ENCODE assay signal across 8 cellular contexts in the genomic region with DNA sequence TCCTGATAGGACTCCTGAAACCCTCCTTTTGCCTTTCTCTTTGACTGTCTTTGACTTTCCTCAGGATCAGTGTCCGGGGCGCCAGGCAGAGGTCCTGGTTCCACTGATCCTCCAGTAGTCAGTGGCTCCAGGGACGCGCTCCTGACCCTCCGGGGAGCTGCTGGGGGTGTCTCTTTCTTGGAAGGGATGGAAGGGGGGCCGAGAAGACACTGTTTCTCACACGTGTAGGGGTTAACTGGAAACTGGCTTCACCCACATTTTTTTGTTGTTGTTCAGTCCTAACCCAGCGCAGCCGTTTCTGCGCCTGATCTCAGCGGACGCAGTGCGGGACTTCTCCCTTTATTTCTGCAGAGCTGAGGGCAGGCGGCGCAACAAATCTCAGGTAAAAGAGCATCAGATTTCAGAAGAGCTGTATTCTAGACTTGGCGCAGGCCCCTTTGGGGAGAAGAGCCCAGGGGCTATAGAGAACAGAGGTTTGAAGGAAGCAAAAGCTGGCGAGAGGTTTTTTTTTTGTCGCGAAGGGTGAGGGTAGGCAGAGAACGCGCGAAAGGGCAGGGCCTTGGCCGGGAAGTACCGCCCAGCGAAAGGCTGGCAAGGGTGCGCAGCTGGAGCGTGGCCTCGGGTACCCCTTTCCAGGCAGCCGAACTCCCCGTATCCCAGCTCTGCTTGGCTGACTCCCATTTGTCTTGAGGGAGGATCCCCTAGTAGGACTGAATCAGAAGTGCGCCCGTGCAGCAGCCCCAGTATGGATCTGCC. TPM values are rescaled to one million over a fixed set of nuclear protein-coding genes. Genes with fewer than 3 reads are reported as not detected.
A peak's percentile ranks its signal among the peaks of the same experiment; 100 is the strongest.
DNase-seq lines count a peak whose midpoint lies in the region; ATAC-seq and TF ChIP-seq lines count a peak whose summit lies in the region.

No MANE protein-coding gene starts in this region.

- H3K27me3 ChIP-seq in spleen (replicated peaks in 1 of 7) = peaks cover 17 to 100% (median 100%) of the 10 kb centered on the region in 7 donors

- TF ChIP-seq CTCF in WTC11 (IDR thresholded peaks at IDR 0.05) (no peak), glutamatergic neuron (IDR thresholded peaks at IDR 0.05; ENCODE audit: partially characterized antibody, unreplicated experiment) (no peak), spleen (IDR thresholded peaks at IDR 0.05 in 8 of 11, conservative IDR thresholded peaks at IDR 0.05 in 3 of 11) (no peak)

- no peak overlapping the region for H3K27ac Mint-ChIP-seq in activated T-cell treated with anti-CD3 and anti-CD28 coated beads, Interleukin-2, amount 50 U/mL, for 24 hours
- H3K27ac Mint-ChIP-seq in WTC11 (no peak overlapping the region), glutamatergic neuron (ENCODE audit: unreplicated experiment) (peak overlapping the region; percentile 68)
- H3K27ac Mint-ChIP-seq in stimulated activated memory B cell treated with anti-CD40 and anti-IgM and Interleukin-4, amounts not matched to agents 10 μg/mL and 1 μg/mL and 100 μg/mL, for 72 hours = no peak overlapping the region

- H3K9me3 Mint-ChIP-seq in activated T-cell treated with anti-CD3 and anti-CD28 coated beads, Interleukin-2, amount 50 U/mL, for 24 hours = no peaks in the 10 kb centered on the region
- H3K9me3 Mint-ChIP-seq in WTC11 (no peaks in the 10 kb centered on the region), glutamatergic neuron (ENCODE audit: unreplicated experiment) (peaks cover 21% of the 10 kb centered on the region)
- no peaks in the 10 kb centered on the region for H3K9me3 Mint-ChIP-seq in stimulated activated memory B cell treated with anti-CD40 and anti-IgM and Interleukin-4, amounts not matched to agents 10 μg/mL and 1 μg/mL and 100 μg/mL, for 72 hours

- H3K27ac ChIP-seq in spleen = no peak overlapping the region

- peak; percentile 48 for DNase-seq in activated T-cell treated with anti-CD3 and anti-CD28 coated beads, Interleukin-2, amount 50 U/mL, for 24 hours
- no peak for DNase-seq in activated T-cell treated with anti-CD3 and anti-CD28 coated beads, Interleukin-2, amount 50 U/mL, for 1 hour
- DNase-seq in WTC11 (ENCODE audit: low spot score) (no peak), glutamatergic neuron (no peak), spleen (no peak), DMS53 treated with DMSO at 0.1 percent for 48 hours (lab: John Stamatoyannopoulos, UW; ENCODE audit: unreplicated experiment) (no peak)

- POLR2A ChIA-PET in WTC11 (lab: Charles Lee) = no interaction called here

- no peaks in the 10 kb centered on the region for H3K36me3 Mint-ChIP-seq in activated T-cell treated with anti-CD3 and anti-CD28 coated beads, Interleukin-2, amount 50 U/mL, for 24 hours (ENCODE audit: low read depth)
- H3K36me3 Mint-ChIP-seq in WTC11 = no peaks in the 10 kb centered on the region
- peaks cover 5% of the 10 kb centered on the region for H3K36me3 Mint-ChIP-seq in glutamatergic neuron (ENCODE audit: unreplicated experiment)
- H3K36me3 Mint-ChIP-seq in stimulated activated memory B cell treated with anti-CD40 and anti-IgM and Interleukin-4, amounts not matched to agents 10 μg/mL and 1 μg/mL and 100 μg/mL, for 72 hours = peaks cover 5% of the 10 kb centered on the region

- no peak for TF ChIP-seq POLR2A in spleen (IDR thresholded peaks at IDR 0.05)

- peak overlapping the region in 4 of 8 donors; percentile 3 to 55 (median 19) for H3K4me3 ChIP-seq in spleen

- H3K36me3 ChIP-seq in spleen = no peaks in the 10 kb centered on the region

- H3K27me3 Mint-ChIP-seq in activated T-cell treated with anti-CD3 and anti-CD28 coated beads, Interleukin-2, amount 50 U/mL, for 24 hours = peaks cover 99% of the 10 kb centered on the region
- H3K27me3 Mint-ChIP-seq in WTC11 (ENCODE audit: low read depth) = peaks cover 100% of the 10 kb centered on the region
- peaks cover 47% of the 10 kb centered on the region for H3K27me3 Mint-ChIP-seq in glutamatergic neuron (ENCODE audit: unreplicated experiment)
- H3K27me3 Mint-ChIP-seq in stimulated activated memory B cell treated with anti-CD40 and anti-IgM and Interleukin-4, amounts not matched to agents 10 μg/mL and 1 μg/mL and 100 μg/mL, for 72 hours = peaks cover 100% of the 10 kb centered on the region

- H3K4me3 Mint-ChIP-seq in activated T-cell treated with anti-CD3 and anti-CD28 coated beads, Interleukin-2, amount 50 U/mL, for 24 hours = peak overlapping the region; percentile 74
- H3K4me3 Mint-ChIP-seq in WTC11 = peak overlapping the region; percentile 82
- peak overlapping the region; percentile 90 for H3K4me3 Mint-ChIP-seq in glutamatergic neuron (ENCODE audit: unreplicated experiment)
- peak overlapping the region; percentile 82 for H3K4me3 Mint-ChIP-seq in stimulated activated memory B cell treated with anti-CD40 and anti-IgM and Interleukin-4, amounts not matched to agents 10 μg/mL and 1 μg/mL and 100 μg/mL, for 72 hours

- 2 to 7% (median 4%) methylated on average over 30 to 32 of the region's 32 CpGs for WGBS in spleen, 5 donors

- peaks cover 84% of the 10 kb centered on the region for H3K4me1 Mint-ChIP-seq in activated T-cell treated with anti-CD3 and anti-CD28 coated beads, Interleukin-2, amount 50 U/mL, for 24 hours (ENCODE audit: low read depth)
- H3K4me1 Mint-ChIP-seq in WTC11 (peaks cover 90% of the 10 kb centered on the region), glutamatergic neuron (ENCODE audit: low read depth, unreplicated experiment) (peaks cover 34% of the 10 kb centered on the region)
- H3K4me1 Mint-ChIP-seq in stimulated activated memory B cell treated with anti-CD40 and anti-IgM and Interleukin-4, amounts not matched to agents 10 μg/mL and 1 μg/mL and 100 μg/mL, for 72 hours = peaks cover 78% of the 10 kb centered on the region

- H3K4me1 ChIP-seq in spleen = peaks cover 44 to 93% (median 75%) of the 10 kb centered on the region in 6 donors

- ATAC-seq in WTC11 (no peak; the same call in 1 of the 2 replicates), HG03095 (IDR thresholded peaks at IDR 0.05; ENCODE audit: unreplicated experiment) (no peak)
- no peak for ATAC-seq in stimulated activated memory B cell treated with anti-CD40 and anti-IgM and Interleukin-4, amounts not matched to agents 10 μg/mL and 1 μg/mL and 100 μg/mL, for 72 hours

- CTCF ChIA-PET in WTC11 (lab: Charles Lee) = interaction anchor here (0.7 to 1.6 kb wide), 4 partner anchors 10 to 394 kb away, joined by 3 to 6 read pairs (median 4); a partner anchor contains a TSS

- intact Hi-C loops in spleen (cut with DNase I; ENCODE audit: low total_unique reads) = no loop called here

- no peaks in the 10 kb centered on the region for H3K9me3 ChIP-seq in spleen

TF ChIP-seq in WTC11, 78 proteins besides CTCF, POLR2A, EP300 and RAD21 (continues in another document):
- TF ChIP-seq, protein P1, sequence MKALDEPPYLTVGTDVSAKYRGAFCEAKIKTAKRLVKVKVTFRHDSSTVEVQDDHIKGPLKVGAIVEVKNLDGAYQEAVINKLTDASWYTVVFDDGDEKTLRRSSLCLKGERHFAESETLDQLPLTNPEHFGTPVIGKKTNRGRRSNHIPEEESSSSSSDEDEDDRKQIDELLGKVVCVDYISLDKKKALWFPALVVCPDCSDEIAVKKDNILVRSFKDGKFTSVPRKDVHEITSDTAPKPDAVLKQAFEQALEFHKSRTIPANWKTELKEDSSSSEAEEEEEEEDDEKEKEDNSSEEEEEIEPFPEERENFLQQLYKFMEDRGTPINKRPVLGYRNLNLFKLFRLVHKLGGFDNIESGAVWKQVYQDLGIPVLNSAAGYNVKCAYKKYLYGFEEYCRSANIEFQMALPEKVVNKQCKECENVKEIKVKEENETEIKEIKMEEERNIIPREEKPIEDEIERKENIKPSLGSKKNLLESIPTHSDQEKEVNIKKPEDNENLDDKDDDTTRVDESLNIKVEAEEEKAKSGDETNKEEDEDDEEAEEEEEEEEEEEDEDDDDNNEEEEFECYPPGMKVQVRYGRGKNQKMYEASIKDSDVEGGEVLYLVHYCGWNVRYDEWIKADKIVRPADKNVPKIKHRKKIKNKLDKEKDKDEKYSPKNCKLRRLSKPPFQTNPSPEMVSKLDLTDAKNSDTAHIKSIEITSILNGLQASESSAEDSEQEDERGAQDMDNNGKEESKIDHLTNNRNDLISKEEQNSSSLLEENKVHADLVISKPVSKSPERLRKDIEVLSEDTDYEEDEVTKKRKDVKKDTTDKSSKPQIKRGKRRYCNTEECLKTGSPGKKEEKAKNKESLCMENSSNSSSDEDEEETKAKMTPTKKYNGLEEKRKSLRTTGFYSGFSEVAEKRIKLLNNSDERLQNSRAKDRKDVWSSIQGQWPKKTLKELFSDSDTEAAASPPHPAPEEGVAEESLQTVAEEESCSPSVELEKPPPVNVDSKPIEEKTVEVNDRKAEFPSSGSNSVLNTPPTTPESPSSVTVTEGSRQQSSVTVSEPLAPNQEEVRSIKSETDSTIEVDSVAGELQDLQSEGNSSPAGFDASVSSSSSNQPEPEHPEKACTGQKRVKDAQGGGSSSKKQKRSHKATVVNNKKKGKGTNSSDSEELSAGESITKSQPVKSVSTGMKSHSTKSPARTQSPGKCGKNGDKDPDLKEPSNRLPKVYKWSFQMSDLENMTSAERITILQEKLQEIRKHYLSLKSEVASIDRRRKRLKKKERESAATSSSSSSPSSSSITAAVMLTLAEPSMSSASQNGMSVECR (CRISPR knock-in tag; IDR thresholded peaks at IDR 0.05; ENCODE audit: borderline replicate concordance) = no peak
- TF ChIP-seq CREB1 (CRISPR knock-in tag; IDR thresholded peaks at IDR 0.05) = no peak
- TF ChIP-seq, protein P2, sequence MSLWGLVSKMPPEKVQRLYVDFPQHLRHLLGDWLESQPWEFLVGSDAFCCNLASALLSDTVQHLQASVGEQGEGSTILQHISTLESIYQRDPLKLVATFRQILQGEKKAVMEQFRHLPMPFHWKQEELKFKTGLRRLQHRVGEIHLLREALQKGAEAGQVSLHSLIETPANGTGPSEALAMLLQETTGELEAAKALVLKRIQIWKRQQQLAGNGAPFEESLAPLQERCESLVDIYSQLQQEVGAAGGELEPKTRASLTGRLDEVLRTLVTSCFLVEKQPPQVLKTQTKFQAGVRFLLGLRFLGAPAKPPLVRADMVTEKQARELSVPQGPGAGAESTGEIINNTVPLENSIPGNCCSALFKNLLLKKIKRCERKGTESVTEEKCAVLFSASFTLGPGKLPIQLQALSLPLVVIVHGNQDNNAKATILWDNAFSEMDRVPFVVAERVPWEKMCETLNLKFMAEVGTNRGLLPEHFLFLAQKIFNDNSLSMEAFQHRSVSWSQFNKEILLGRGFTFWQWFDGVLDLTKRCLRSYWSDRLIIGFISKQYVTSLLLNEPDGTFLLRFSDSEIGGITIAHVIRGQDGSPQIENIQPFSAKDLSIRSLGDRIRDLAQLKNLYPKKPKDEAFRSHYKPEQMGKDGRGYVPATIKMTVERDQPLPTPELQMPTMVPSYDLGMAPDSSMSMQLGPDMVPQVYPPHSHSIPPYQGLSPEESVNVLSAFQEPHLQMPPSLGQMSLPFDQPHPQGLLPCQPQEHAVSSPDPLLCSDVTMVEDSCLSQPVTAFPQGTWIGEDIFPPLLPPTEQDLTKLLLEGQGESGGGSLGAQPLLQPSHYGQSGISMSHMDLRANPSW (CRISPR knock-in tag; conservative IDR thresholded peaks at IDR 0.05; ENCODE audit: low read depth) = no peak

RNA-seq across cellular contexts. Expression of a gene that starts 4.3 kb away (rescaled TPM):
- not detected in 3 replicates for total RNA-seq in WTC11 (2021)
- 37.2 TPM for total RNA-seq in glutamatergic neuron (ENCODE audit: unreplicated experiment)
- not detected for total RNA-seq in spleen
- not detected for polyA plus RNA-seq in spleen

RNA-seq across cellular contexts. Expression of a gene that starts 10.5 kb away (rescaled TPM):
- total RNA-seq in WTC11 (2021) = 0.33 to 0.89 TPM (median 0.73 TPM) in 3 replicates
- total RNA-seq in glutamatergic neuron (ENCODE audit: unreplicated experiment) = 5.9 TPM
- 1 to 10 TPM in 4 of 7 donors, under 1 TPM in 1, not detected in 2; 0.50 to 8.6 (median 2.8) TPM for total RNA-seq in spleen
- 1 to 10 TPM; 2.8 to 6.4 (median 3.2) TPM for polyA plus RNA-seq in spleen

Comparison
In these comparisons a context has a peak if more than half of its experiments do, and no peak if none do; other contexts are left out.
1. RNA of a gene that starts 4.3 kb away (total RNA-seq): 37.2 TPM in glutamatergic neuron (single experiment); not detected in WTC11 and not detected in spleen; every median in the first group is over 10 times any median in the second.
2. Peak in every context shown above with its lines, with median percentiles within 50 percentile points of each other: H3K4me3 Mint-ChIP-seq.